In the genomic region with DNA sequence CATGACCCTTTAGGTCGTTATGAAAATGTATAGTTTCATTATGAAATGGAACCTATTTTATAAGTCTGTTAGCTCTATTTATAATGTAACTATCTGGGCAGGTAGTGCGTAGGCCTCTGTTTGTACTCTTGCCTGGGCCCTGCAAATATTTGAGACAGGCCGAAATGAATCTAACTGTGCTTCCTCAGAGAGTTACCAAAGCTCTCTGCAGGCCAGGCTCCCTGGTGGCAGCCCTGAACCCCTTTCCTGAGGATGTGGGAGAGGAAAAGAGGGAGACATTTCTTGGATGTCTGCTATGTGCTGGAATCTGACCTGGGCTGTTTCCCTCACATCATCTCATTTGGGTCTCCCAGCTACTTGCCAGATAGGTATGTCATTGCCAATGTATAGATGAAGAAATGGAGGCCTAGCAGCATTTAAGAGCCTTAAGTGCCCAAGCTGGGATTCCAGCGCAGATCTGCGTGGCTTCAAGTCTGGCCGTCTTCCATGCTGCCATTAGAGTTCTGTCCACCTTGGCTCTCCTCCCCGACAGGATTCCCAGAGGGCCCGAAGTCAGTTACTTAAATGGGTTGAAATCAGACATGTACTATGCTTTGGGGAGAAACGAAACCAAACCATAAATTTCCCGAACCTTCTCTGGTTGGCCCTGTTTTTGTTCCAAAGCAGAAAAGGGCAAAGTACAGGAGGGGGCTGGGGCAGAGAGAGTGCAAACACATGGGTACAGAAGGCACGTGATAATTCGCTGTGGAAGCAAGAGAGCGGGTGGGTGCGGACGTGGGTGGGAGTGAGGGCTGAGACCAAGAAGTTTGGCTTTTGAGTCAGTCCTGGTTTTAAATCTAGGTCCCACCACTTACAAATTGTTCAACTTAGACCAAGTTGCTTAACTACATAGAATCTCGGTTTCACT, we compare ENCODE assay signal across 9 cellular contexts. TPM values are rescaled to one million over a fixed set of nuclear protein-coding genes. Genes with fewer than 3 reads are reported as not detected.
DNase-seq lines count a peak whose midpoint lies in the region; ATAC-seq and TF ChIP-seq lines count a peak whose summit lies in the region.
"Had no signal": no experiment of that assay in that cellular context is flagged by ENCODE, and none has a peak within 500 bp of the region (broad histone marks: within the 10 kb centered on the region; RNA-seq: fewer than 3 reads in every experiment).

No MANE protein-coding gene starts in this region.

- H3K27ac Mint-ChIP-seq in activated CD4-positive, alpha-beta memory T cell treated with anti-CD3 and anti-CD28 coated beads, Interleukin-2, amount 10 ng/mL, durations not matched to agents 7 days and 5 days = peak overlapping the region; percentile 97

- CTCF ChIA-PET in activated CD4-positive, alpha-beta memory T cell treated with anti-CD3 and anti-CD28 coated beads, Interleukin-2, amount 10 ng/mL, durations not matched to agents 7 days and 5 days (lab: Charles Lee) = interaction anchor here (1.3 to 1.8 kb wide), 4 partner anchors 17 to 36 kb away, joined by 4 to 10 read pairs (median 4); no protein-coding TSS in a partner anchor

- no peak overlapping the region for H3K4me3 ChIP-seq in GM12864 (ENCODE audit: low read depth, low read length)
- no peak overlapping the region for H3K4me3 ChIP-seq in fibroblast of mammary gland (ENCODE audit: control insufficient read depth, low read depth, low read length)

- H3K4me3 Mint-ChIP-seq in activated CD4-positive, alpha-beta memory T cell treated with anti-CD3 and anti-CD28 coated beads, Interleukin-2, amount 10 ng/mL, durations not matched to agents 7 days and 5 days = peak overlapping the region; percentile 44
- H3K4me3 Mint-ChIP-seq: brain had no signal

- DNase-seq in GM12864 (ENCODE audit: low read depth) (peak; percentile 37), fibroblast of mammary gland (ENCODE audit: low read depth) (peak; percentile 28), OCI-M2 (lab: John Stamatoyannopoulos, UW; ENCODE audit: unreplicated experiment) (no peak), EL (no peak)
- peak; percentile 61 for DNase-seq in activated CD4-positive, alpha-beta memory T cell treated with anti-CD3 and anti-CD28 coated beads, Interleukin-2, amount 10 ng/mL, durations not matched to agents 7 days and 5 days
- DNase-seq in stimulated activated CD8-positive, alpha-beta memory T cell treated with anti-CD3 and anti-CD28 coated beads, Interleukin-12 subunit alpha, Interleukin-12 subunit beta, amount 100 ng/mL, for 4 hours (ENCODE audit: low read depth) = peak; percentile 61

- TF ChIP-seq CTCF in GM12864 (IDR thresholded peaks at IDR 0.05; ENCODE audit: low read depth, low read length, missing control alignments) (no peak), fibroblast of mammary gland (conservative IDR thresholded peaks at IDR 0.05; ENCODE audit: control insufficient read depth, insufficient read depth, low read depth, low read length) (no peak)

- H3K9me3 Mint-ChIP-seq in activated CD4-positive, alpha-beta memory T cell treated with anti-CD3 and anti-CD28 coated beads, Interleukin-2, amount 10 ng/mL, durations not matched to agents 7 days and 5 days = peaks cover 3% of the 10 kb centered on the region
- H3K9me3 Mint-ChIP-seq: brain had no signal

- H3K4me1 Mint-ChIP-seq in activated CD4-positive, alpha-beta memory T cell treated with anti-CD3 and anti-CD28 coated beads, Interleukin-2, amount 10 ng/mL, durations not matched to agents 7 days and 5 days = peaks cover 65% of the 10 kb centered on the region
- H3K4me1 Mint-ChIP-seq: brain had no signal

- peaks cover 18% of the 10 kb centered on the region for H3K36me3 Mint-ChIP-seq in activated CD4-positive, alpha-beta memory T cell treated with anti-CD3 and anti-CD28 coated beads, Interleukin-2, amount 10 ng/mL, durations not matched to agents 7 days and 5 days (ENCODE audit: low read depth)
- H3K36me3 Mint-ChIP-seq: brain had no signal

- POLR2A ChIA-PET in activated CD4-positive, alpha-beta memory T cell treated with anti-CD3 and anti-CD28 coated beads, Interleukin-2, amount 10 ng/mL, durations not matched to agents 7 days and 5 days (lab: Charles Lee) = interaction anchor here (0.7 to 2.5 kb wide), 10 partner anchors 8 to 235 kb away, joined by 3 to 23 read pairs (median 4); no protein-coding TSS in a partner anchor

- ATAC-seq in HG03135 (IDR thresholded peaks at IDR 0.05; ENCODE audit: unreplicated experiment) (no peak), HG03342 (IDR thresholded peaks at IDR 0.05; ENCODE audit: unreplicated experiment) (no peak)

- H3K27me3 Mint-ChIP-seq in activated CD4-positive, alpha-beta memory T cell treated with anti-CD3 and anti-CD28 coated beads, Interleukin-2, amount 10 ng/mL, durations not matched to agents 7 days and 5 days = no peaks in the 10 kb centered on the region

RNA-seq across cellular contexts. Expression of gene CCR7, which starts 33.0 kb away (rescaled TPM):
- total RNA-seq in activated CD4-positive, alpha-beta memory T cell treated with anti-CD3 and anti-CD28 coated beads, Interleukin-2, amount 10 ng/mL, durations not matched to agents 7 days and 5 days = 10 to 100 TPM; 43.3 to 44.6 TPM

RNA-seq across cellular contexts. Expression of gene SMARCE1, which starts 49.3 kb away (rescaled TPM):
- 100 to 1,000 TPM in 1 of 2 experiments, 10 to 100 TPM in 1; 96.7 to 102 TPM for total RNA-seq in activated CD4-positive, alpha-beta memory T cell treated with anti-CD3 and anti-CD28 coated beads, Interleukin-2, amount 10 ng/mL, durations not matched to agents 7 days and 5 days

Comparison
In these comparisons a context has a peak if more than half of its experiments do, and no peak if none do; other contexts are left out.
1. DNase-seq: peak in GM12864 (single experiment), activated CD4-positive, alpha-beta memory T cell treated with anti-CD3 and anti-CD28 coated beads, Interleukin-2, amount 10 ng/mL, durations not matched to agents 7 days and 5 days (single experiment), fibroblast of mammary gland (single experiment) and stimulated activated CD8-positive, alpha-beta memory T cell treated with anti-CD3 and anti-CD28 coated beads, Interleukin-12 subunit alpha, Interleukin-12 subunit beta, amount 100 ng/mL, for 4 hours (single experiment); none in OCI-M2 (single experiment) and EL (single experiment).